In the genomic region with DNA sequence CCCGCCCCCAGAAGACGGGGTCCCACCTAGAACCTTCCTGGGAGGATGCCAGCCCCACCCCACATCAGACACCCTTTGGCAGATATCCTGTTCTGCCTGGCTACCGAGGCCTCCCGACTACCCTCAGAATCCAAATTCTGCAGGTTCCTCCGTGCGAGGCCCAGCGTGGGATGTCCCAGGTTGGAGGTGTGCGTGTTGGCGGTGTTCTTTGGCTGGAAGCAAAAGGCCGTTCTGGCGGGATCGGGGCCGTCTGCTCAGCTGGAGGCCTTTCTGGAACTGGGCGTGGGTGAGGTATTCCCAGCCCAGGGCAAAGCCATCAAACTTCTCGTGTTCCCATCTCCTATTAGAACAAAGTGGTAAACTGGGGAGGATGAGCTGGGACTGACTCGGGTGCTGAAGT, we compare ENCODE assay signal across 30 cellular contexts.
"Had no signal": no experiment of that assay in that cellular context is flagged by ENCODE, and none has a peak within 500 bp of the region (broad histone marks: within the 10 kb centered on the region; RNA-seq: fewer than 3 reads in every experiment).

No MANE protein-coding gene starts in this region.

- H3K4me3 Mint-ChIP-seq: activated B cell treated with CpG ODN at 0.5 μM for 24 hours; activated CD8-positive, alpha-beta T cell treated with anti-CD3 and anti-CD28 coated beads for 36 hours; activated naive CD4-positive, alpha-beta T cell treated with anti-CD3 and anti-CD28 coated beads for 36 hours; activated naive CD4-positive, alpha-beta T cell treated with anti-CD3 and anti-CD28 coated beads, Interleukin-2, amount 50 U/mL, for 24 hours; activated naive CD8-positive, alpha-beta T cell treated with anti-CD3 and anti-CD28 coated beads for 36 hours; activated naive CD8-positive, alpha-beta T cell treated with anti-CD3 and anti-CD28 coated beads, Interleukin-2, amount 50 U/mL, for 24 hours; activated T-cell treated with anti-CD3 and anti-CD28 coated beads, Interleukin-2, amount 50 U/mL, for 4 hours; activated T-helper 1 cell treated with anti-CD3 and anti-CD28 coated beads, Interleukin-12 subunit alpha, Interleukin-12 subunit beta, Interleukin-2, Interleukin-4 antibody, amounts not matched to agents 30 ng/mL and 10 ng/mL and 1 ng/mL, durations not matched to agents 14 hours and 24 hours and 36 hours; endodermal cell; T-helper 1 cell treated with Interleukin-12 subunit alpha and Interleukin-12 subunit beta and Interleukin-4 antibody, amounts not matched to agents 30 μg/mL and 1 μg/mL, for 36 hours had no signal

- H3K4me1 Mint-ChIP-seq: activated B cell treated with CpG ODN at 0.5 μM for 24 hours; activated naive CD4-positive, alpha-beta T cell treated with anti-CD3 and anti-CD28 coated beads, Interleukin-2, amount 50 U/mL, for 24 hours; activated naive CD8-positive, alpha-beta T cell treated with anti-CD3 and anti-CD28 coated beads for 36 hours; activated naive CD8-positive, alpha-beta T cell treated with anti-CD3 and anti-CD28 coated beads, Interleukin-2, amount 50 U/mL, for 24 hours had no signal

- H3K27ac Mint-ChIP-seq: activated B cell treated with CpG ODN at 0.5 μM for 24 hours; activated CD8-positive, alpha-beta T cell treated with anti-CD3 and anti-CD28 coated beads for 36 hours; activated naive CD4-positive, alpha-beta T cell treated with anti-CD3 and anti-CD28 coated beads for 36 hours; activated naive CD4-positive, alpha-beta T cell treated with anti-CD3 and anti-CD28 coated beads, Interleukin-2, amount 50 U/mL, for 24 hours; activated naive CD8-positive, alpha-beta T cell treated with anti-CD3 and anti-CD28 coated beads for 36 hours; activated naive CD8-positive, alpha-beta T cell treated with anti-CD3 and anti-CD28 coated beads, Interleukin-2, amount 50 U/mL, for 24 hours; activated T-helper 1 cell treated with anti-CD3 and anti-CD28 coated beads, Interleukin-12 subunit alpha, Interleukin-12 subunit beta, Interleukin-2, Interleukin-4 antibody, amounts not matched to agents 30 ng/mL and 10 ng/mL and 1 ng/mL, durations not matched to agents 14 hours and 24 hours and 36 hours; activated T-helper 2 cell treated with anti-CD3 and anti-CD28 coated beads, Interferon-gamma antibody, Interleukin-2, Interleukin-4, amounts not matched to agents 10 μg/mL and 5 μg/mL and 100 μg/mL, durations not matched to agents 14 hours and 24 hours and 36 hours; endodermal cell; T-helper 1 cell treated with Interleukin-12 subunit alpha and Interleukin-12 subunit beta and Interleukin-4 antibody, amounts not matched to agents 30 μg/mL and 1 μg/mL, for 36 hours had no signal

- H3K36me3 ChIP-seq: cardiac muscle cell had no signal

- H3K27me3 Mint-ChIP-seq: activated B cell treated with CpG ODN at 0.5 μM for 24 hours; activated CD8-positive, alpha-beta T cell treated with anti-CD3 and anti-CD28 coated beads for 36 hours; activated naive CD4-positive, alpha-beta T cell treated with anti-CD3 and anti-CD28 coated beads, Interleukin-2, amount 50 U/mL, for 24 hours; activated naive CD8-positive, alpha-beta T cell treated with anti-CD3 and anti-CD28 coated beads for 36 hours; activated naive CD8-positive, alpha-beta T cell treated with anti-CD3 and anti-CD28 coated beads, Interleukin-2, amount 50 U/mL, for 24 hours had no signal

- H3K9me3 Mint-ChIP-seq: activated B cell treated with CpG ODN at 0.5 μM for 24 hours; activated CD8-positive, alpha-beta T cell treated with anti-CD3 and anti-CD28 coated beads for 36 hours; activated naive CD4-positive, alpha-beta T cell treated with anti-CD3 and anti-CD28 coated beads for 36 hours; activated naive CD4-positive, alpha-beta T cell treated with anti-CD3 and anti-CD28 coated beads, Interleukin-2, amount 50 U/mL, for 24 hours; activated naive CD8-positive, alpha-beta T cell treated with anti-CD3 and anti-CD28 coated beads for 36 hours; activated naive CD8-positive, alpha-beta T cell treated with anti-CD3 and anti-CD28 coated beads, Interleukin-2, amount 50 U/mL, for 24 hours; activated T-cell treated with anti-CD3 and anti-CD28 coated beads, Interleukin-2, amount 50 U/mL, for 4 hours; activated T-helper 1 cell treated with anti-CD3 and anti-CD28 coated beads, Interleukin-12 subunit alpha, Interleukin-12 subunit beta, Interleukin-2, Interleukin-4 antibody, amounts not matched to agents 30 ng/mL and 10 ng/mL and 1 ng/mL, durations not matched to agents 14 hours and 24 hours and 36 hours; activated T-helper 2 cell treated with anti-CD3 and anti-CD28 coated beads, Interferon-gamma antibody, Interleukin-2, Interleukin-4, amounts not matched to agents 10 μg/mL and 5 μg/mL and 100 μg/mL, durations not matched to agents 14 hours and 24 hours and 36 hours; endodermal cell; T-helper 1 cell treated with Interleukin-12 subunit alpha and Interleukin-12 subunit beta and Interleukin-4 antibody, amounts not matched to agents 30 μg/mL and 1 μg/mL, for 36 hours had no signal

- ATAC-seq: activated CD4-positive, CD25-positive, alpha-beta regulatory T cell treated with anti-CD3 and anti-CD28 coated beads, Interleukin-2, amount 50 U/mL, for 24 hours; activated CD8-positive, alpha-beta T cell treated with anti-CD3 and anti-CD28 coated beads for 36 hours; activated naive CD8-positive, alpha-beta T cell treated with anti-CD3 and anti-CD28 coated beads, Interleukin-2, amount 50 U/mL, for 24 hours; activated T-cell treated with anti-CD3 and anti-CD28 coated beads, Interleukin-2, amount 50 U/mL, for 4 hours; body of pancreas; esophagus mucosa had no signal

- DNase-seq: activated B cell treated with CpG ODN at 0.5 μM for 24 hours; activated CD4-positive, alpha-beta T cell treated with anti-CD3 and anti-CD28 coated beads for 48 hours; activated CD4-positive, alpha-beta T cell treated with anti-CD3 and anti-CD28 coated beads, Interleukin-2, amount 50 U/mL, for 1 hour; activated CD4-positive, alpha-beta T cell treated with anti-CD3 and anti-CD28 coated beads, Interleukin-2, amount 50 U/mL, for 48 hours; activated CD8-positive, alpha-beta memory T cell treated with anti-CD3 and anti-CD28 coated beads for 24 hours; activated CD8-positive, alpha-beta T cell treated with anti-CD3 and anti-CD28 coated beads for 36 hours; activated effector memory CD4-positive, alpha-beta T cell treated with anti-CD3 and anti-CD28 coated beads, Interleukin-2, amount 50 U/mL, for 16 hours; activated naive CD4-positive, alpha-beta T cell treated with anti-CD3 and anti-CD28 coated beads for 36 hours; activated naive CD8-positive, alpha-beta T cell treated with anti-CD3 and anti-CD28 coated beads for 36 hours; activated naive CD8-positive, alpha-beta T cell treated with anti-CD3 and anti-CD28 coated beads, Interleukin-2, amount 50 U/mL, for 24 hours; activated T-cell treated with anti-CD3 and anti-CD28 coated beads, Interleukin-2, amount 50 U/mL, for 4 hours; amygdala; body of pancreas; central memory CD4-positive, alpha-beta T cell; cerebellar nuclear complex; colonic mucosa; effector memory CD4-positive, alpha-beta T cell; endodermal cell; foreskin fibroblast; T1000; WERI-Rb-1 had no signal

- FAIRE-seq: frontal cortex had no signal

- H3K9me3 ChIP-seq: adrenal gland, body of pancreas, colonic mucosa had no signal

- H3K4me3 ChIP-seq: adrenal gland, body of pancreas, cardiac muscle cell, colonic mucosa had no signal

- H3K27me3 ChIP-seq: adrenal gland, body of pancreas, colonic mucosa had no signal

- H3K27ac ChIP-seq: adrenal gland, body of pancreas, cardiac muscle cell, colonic mucosa, WERI-Rb-1 had no signal

- H3K4me1 ChIP-seq: body of pancreas, colonic mucosa had no signal
